In genomic region chr12:105986779-105987686, GRCh38 we compare ENCODE assay signal across 15 cellular contexts.
DNase-seq lines count a peak whose midpoint lies in the region; ATAC-seq, FAIRE-seq and TF ChIP-seq lines count a peak whose summit lies in the region.
"Had no signal": no experiment of that assay in that cellular context is flagged by ENCODE, and none has a peak within 500 bp of the region (broad histone marks: within the 10 kb centered on the region; RNA-seq: fewer than 3 reads in every experiment).

No MANE protein-coding gene starts in this region.

- FAIRE-seq in keratinocyte (lab: Jason Lieb, UNC): no peak
- FAIRE-seq: GM18507 had no signal

- no peak overlapping the region for H3K4me3 Mint-ChIP-seq in neural progenitor cell
- H3K4me3 Mint-ChIP-seq: activated T-cell treated with anti-CD3 and anti-CD28 coated beads, Interleukin-2, amount 50 U/mL, for 24 hours had no signal

- in situ Hi-C loops in gastrocnemius medialis (cut with MboI; ENCODE audit: low sequenced_read_pairs in 4 of 4): no loop called here

- no peaks in the 10 kb centered on the region for H3K27me3 ChIP-seq in keratinocyte (ENCODE audit: control insufficient read depth, extremely low read depth, insufficient read depth, low read length)
- no peaks in the 10 kb centered on the region for H3K27me3 ChIP-seq in gastrocnemius medialis
- no peaks in the 10 kb centered on the region for H3K27me3 ChIP-seq in neuronal stem cell (ENCODE audit: control insufficient read depth in 3 of 3, insufficient read depth in 3 of 3, low read depth in 1 of 3, low read length in 3 of 3)
- H3K27me3 ChIP-seq in neural progenitor cell: no peaks in the 10 kb centered on the region
- H3K27me3 ChIP-seq: BE2C had no signal

- no peak overlapping the region for H3K27ac Mint-ChIP-seq in neural progenitor cell
- H3K27ac Mint-ChIP-seq: activated T-cell treated with anti-CD3 and anti-CD28 coated beads, Interleukin-2, amount 50 U/mL, for 24 hours had no signal

- H3K4ac ChIP-seq in neuronal stem cell (ENCODE audit: low read length): no peak overlapping the region

- peaks cover 8% of the 10 kb centered on the region for H3K9me3 Mint-ChIP-seq in neural progenitor cell
- H3K9me3 Mint-ChIP-seq: activated T-cell treated with anti-CD3 and anti-CD28 coated beads, Interleukin-2, amount 50 U/mL, for 24 hours had no signal

- no peak overlapping the region for H3K23ac ChIP-seq in neuronal stem cell (ENCODE audit: low read depth, low read length, poor library complexity)

- no peak overlapping the region for H2BK5ac ChIP-seq in neuronal stem cell (ENCODE audit: low read length)

- H3K4me3 ChIP-seq in AG09309 (ENCODE audit: control insufficient read depth, low read depth, low read length): no peak overlapping the region
- no peak overlapping the region for H3K4me3 ChIP-seq in keratinocyte (ENCODE audit: control insufficient read depth in 2 of 3, extremely low read depth in 1 of 3, insufficient read depth in 2 of 3, low read depth in 1 of 3, low read length in 3 of 3)
- H3K4me3 ChIP-seq in gastrocnemius medialis: no peak overlapping the region
- H3K4me3 ChIP-seq in neuronal stem cell (ENCODE audit: low read length in 2 of 2): no peak overlapping the region
- H3K4me3 ChIP-seq in neural progenitor cell: no peak overlapping the region

- H2BK120ac ChIP-seq in neuronal stem cell (ENCODE audit: low read depth, low read length): no peak overlapping the region

- no peak overlapping the region for H4K8ac ChIP-seq in neuronal stem cell (ENCODE audit: low read depth, low read length)

- H3K9ac ChIP-seq in keratinocyte (ENCODE audit: control insufficient read depth, extremely low read depth, insufficient read depth, low read length) (no peak overlapping the region), neuronal stem cell (ENCODE audit: low read depth, low read length, poor library complexity) (no peak overlapping the region), neural progenitor cell (no peak overlapping the region)

- H2AFZ ChIP-seq in keratinocyte (ENCODE audit: control insufficient read depth, low read length) (no peak overlapping the region), neuronal stem cell (ENCODE audit: low read length) (no peak overlapping the region), neural progenitor cell (replicated peaks) (no peak overlapping the region)

- no peaks in the 10 kb centered on the region for H3K9me1 ChIP-seq in keratinocyte (ENCODE audit: control insufficient read depth, extremely low read depth, insufficient read depth, low read length)

- TF ChIP-seq POLR2A in gastrocnemius medialis (IDR thresholded peaks at IDR 0.05): no peak

- H3K14ac ChIP-seq in neuronal stem cell (ENCODE audit: low read length): no peak overlapping the region

- H4K20me1 ChIP-seq in keratinocyte (ENCODE audit: control insufficient read depth, extremely low read depth, insufficient read depth, low read length) (no peaks in the 10 kb centered on the region), neural progenitor cell (ENCODE audit: low read depth) (no peaks in the 10 kb centered on the region)

- peaks cover 18% of the 10 kb centered on the region for H3K4me1 ChIP-seq in keratinocyte (ENCODE audit: control insufficient read depth, extremely low read depth, insufficient read depth, low read length)
- H3K4me1 ChIP-seq in gastrocnemius medialis: peaks cover 4% of the 10 kb centered on the region in 2 donors
- peaks cover 0 to 3% of the 10 kb centered on the region in 2 donors for H3K4me1 ChIP-seq in neuronal stem cell (ENCODE audit: control insufficient read depth in 2 of 2, insufficient read depth in 1 of 2, low read depth in 1 of 2, low read length in 2 of 2)
- H3K4me1 ChIP-seq in neural progenitor cell: no peaks in the 10 kb centered on the region
- H3K4me1 ChIP-seq: BE2C had no signal

- H2BK15ac ChIP-seq in neuronal stem cell (ENCODE audit: low read length): no peak overlapping the region

- no peaks in the 10 kb centered on the region for H3K79me1 ChIP-seq in neuronal stem cell (ENCODE audit: low read depth, low read length)

- peaks cover 4% of the 10 kb centered on the region for H3K27me3 Mint-ChIP-seq in neural progenitor cell (ENCODE audit: insufficient read depth, low read depth)
- H3K27me3 Mint-ChIP-seq: activated T-cell treated with anti-CD3 and anti-CD28 coated beads, Interleukin-2, amount 50 U/mL, for 24 hours had no signal

- DNase-seq in AG09309 (ENCODE audit: low read depth) (peak; percentile 97), astrocyte of the hippocampus (ENCODE audit: low read depth, low spot score) (peak; percentile 44), keratinocyte (ENCODE audit: low read depth, low spot score) (peak; percentile 44), gastrocnemius medialis (no peak), neuronal stem cell (ENCODE audit: low spot score) (no peak), neural progenitor cell (ENCODE audit: low spot score) (no peak)
- DNase-seq: activated T-cell treated with anti-CD3 and anti-CD28 coated beads, Interleukin-2, amount 50 U/mL, for 24 hours; anterior cingulate cortex; BE2C; DND-41; NCI-H2029; posterior cingulate gyrus had no signal

- H2AK5ac ChIP-seq in neuronal stem cell (ENCODE audit: low read depth, low read length): no peak overlapping the region

- H3K9me3 ChIP-seq in keratinocyte (ENCODE audit: control insufficient read depth, low read depth, low read length): no peaks in the 10 kb centered on the region
- H3K9me3 ChIP-seq in gastrocnemius medialis: no peaks in the 10 kb centered on the region
- peaks cover 0 to 6% of the 10 kb centered on the region in 2 donors for H3K9me3 ChIP-seq in neuronal stem cell (replicated peaks in 1 of 2; ENCODE audit: control insufficient read depth in 2 of 2, insufficient read depth in 1 of 2, low read depth in 1 of 2, low read length in 2 of 2)
- no peaks in the 10 kb centered on the region for H3K9me3 ChIP-seq in neural progenitor cell (ENCODE audit: low read depth)
- H3K9me3 ChIP-seq: BE2C had no signal

- peaks cover 10% of the 10 kb centered on the region for H3K4me1 Mint-ChIP-seq in neural progenitor cell

- H3K27ac ChIP-seq in keratinocyte (ENCODE audit: control insufficient read depth, insufficient read depth, low read length): no peak overlapping the region
- no peak overlapping the region for H3K27ac ChIP-seq in gastrocnemius medialis
- no peak overlapping the region for H3K27ac ChIP-seq in neuronal stem cell (replicated peaks; ENCODE audit: low read length)
- no peak overlapping the region for H3K27ac ChIP-seq in neural progenitor cell

- H3K36me3 Mint-ChIP-seq in neural progenitor cell: no peaks in the 10 kb centered on the region

- no peak for TF ChIP-seq CTCF in AG09309 (IDR thresholded peaks at IDR 0.05; ENCODE audit: control insufficient read depth, insufficient read depth, low read depth, low read length, missing control alignments)
- TF ChIP-seq CTCF in keratinocyte (optimal IDR thresholded peaks at IDR 0.05 in 1 of 3, IDR thresholded peaks at IDR 0.05 in 1 of 3, conservative IDR thresholded peaks at IDR 0.05 in 1 of 3; ENCODE audit: extremely low read depth in 1 of 3, insufficient read depth in 2 of 3, low read length in 3 of 3): no peak
- no peak for TF ChIP-seq CTCF in gastrocnemius medialis (IDR thresholded peaks at IDR 0.05 in 4 of 5, conservative IDR thresholded peaks at IDR 0.05 in 1 of 5)
- TF ChIP-seq CTCF in neural progenitor cell (IDR thresholded peaks at IDR 0.05): no peak

- no peak overlapping the region for H4K91ac ChIP-seq in neuronal stem cell (ENCODE audit: low read depth, low read length, poor library complexity)

- H3K4me2 ChIP-seq in keratinocyte (ENCODE audit: control insufficient read depth, extremely low read depth, insufficient read depth, low read depth, low read length): no peak overlapping the region
- H3K4me2 ChIP-seq in neuronal stem cell (ENCODE audit: insufficient read depth, low read length, poor library complexity, severe bottlenecking): no peak overlapping the region
- H3K4me2 ChIP-seq in neural progenitor cell: no peak overlapping the region

- no peak overlapping the region for H3K18ac ChIP-seq in neuronal stem cell (ENCODE audit: low read length)

- dilution Hi-C loops in keratinocyte (cut with MboI; ENCODE audit: extremely low pct_ligation_motif_present, low sequenced_read_pairs): no loop called here

- H3F3A ChIP-seq in neural progenitor cell (ENCODE audit: low read depth): no peaks in the 10 kb centered on the region

- WGBS in neuronal stem cell (ENCODE audit: extremely low coverage in 2 of 2, insufficient read length in 2 of 2, insufficient replicate concordance in 1 of 2), 2 donors: no CpG with 5 or more reads among the region's 4 CpGs

- no peak overlapping the region for H2BK12ac ChIP-seq in neuronal stem cell (ENCODE audit: low read length)

- ATAC-seq in HG02973 (IDR thresholded peaks at IDR 0.05; ENCODE audit: unreplicated experiment): peak; percentile 45
- ATAC-seq in gastrocnemius medialis: no peak
- ATAC-seq in HG02884 (IDR thresholded peaks at IDR 0.05; ENCODE audit: unreplicated experiment): no peak

- intact Hi-C loops in gastrocnemius medialis (cut with DNase I; ENCODE audit: low total_unique reads): no loop called here

- H3K79me2 ChIP-seq in keratinocyte (ENCODE audit: control insufficient read depth, insufficient read depth, low read length): no peaks in the 10 kb centered on the region
- H3K79me2 ChIP-seq in neural progenitor cell (ENCODE audit: low read depth): no peaks in the 10 kb centered on the region

- H3K36me3 ChIP-seq in keratinocyte (ENCODE audit: control insufficient read depth in 2 of 2, extremely low read depth in 1 of 2, insufficient read depth in 2 of 2, low read length in 2 of 2) (no peaks in the 10 kb centered on the region), gastrocnemius medialis (no peaks in the 10 kb centered on the region), neuronal stem cell (replicated peaks in 1 of 2; ENCODE audit: control insufficient read depth in 2 of 2, insufficient read depth in 2 of 2, low read length in 2 of 2) (no peaks in the 10 kb centered on the region), neural progenitor cell (no peaks in the 10 kb centered on the region)
- H3K36me3 ChIP-seq: BE2C had no signal

Comparison
In these comparisons a context has a peak if more than half of its experiments do, and no peak if none do; other contexts are left out.
1. DNase-seq: peak in AG09309 (single experiment), astrocyte of the hippocampus (single experiment) and keratinocyte (single experiment); none in gastrocnemius medialis (0 of 2), neuronal stem cell (single experiment) and neural progenitor cell (single experiment).